8 cellular contexts compared by ENCODE assay signal in genomic region chr3:135966875-135967274, GRCh38. TPM values are rescaled to one million over a fixed set of nuclear protein-coding genes. Genes with fewer than 3 reads are reported as not detected.
DNase-seq lines count a peak whose midpoint lies in the region; ATAC-seq and TF ChIP-seq lines count a peak whose summit lies in the region.

No MANE protein-coding gene starts in this region.

- H4K20me1 ChIP-seq in DOHH2 (ENCODE audit: control insufficient read depth, insufficient read depth, low read depth, low read length) (no peaks in the 10 kb centered on the region), SU-DHL-6 (ENCODE audit: low read depth, low read length) (no peaks in the 10 kb centered on the region), fibroblast of lung (ENCODE audit: control insufficient read depth, extremely low read depth, insufficient read depth, low read length) (no peaks in the 10 kb centered on the region)

- H3K9me3 ChIP-seq in DOHH2 (ENCODE audit: control insufficient read depth, insufficient read depth, low read length): no peaks in the 10 kb centered on the region
- H3K9me3 ChIP-seq in SU-DHL-6 (ENCODE audit: insufficient read depth, low read length): no peaks in the 10 kb centered on the region
- no peaks in the 10 kb centered on the region for H3K9me3 ChIP-seq in fibroblast of lung (ENCODE audit: control insufficient read depth, insufficient read depth, low read depth, low read length)
- no peaks in the 10 kb centered on the region for H3K9me3 ChIP-seq in parathyroid adenoma (ENCODE audit: control insufficient read depth, low read length)

- TF ChIP-seq CTCF in DOHH2 (IDR thresholded peaks at IDR 0.05; ENCODE audit: low read depth, low read length, poor library complexity, severe bottlenecking) (no peak), SU-DHL-6 (IDR thresholded peaks at IDR 0.05; ENCODE audit: insufficient read depth, low read length, poor library complexity, severe bottlenecking) (no peak), fibroblast of lung (conservative IDR thresholded peaks at IDR 0.05 in 1 of 2, IDR thresholded peaks at IDR 0.05 in 1 of 2; ENCODE audit: low read depth in 1 of 2, low read length in 2 of 2) (no peak), parathyroid adenoma (IDR thresholded peaks at IDR 0.05) (no peak)

- no peaks in the 10 kb centered on the region for H3K9me2 ChIP-seq in DOHH2 (replicated peaks; ENCODE audit: control insufficient read depth, low read length)
- no peaks in the 10 kb centered on the region for H3K9me2 ChIP-seq in SU-DHL-6 (replicated peaks; ENCODE audit: insufficient read depth, low read length)

- no peak for ATAC-seq in GM19397 (IDR thresholded peaks at IDR 0.05; ENCODE audit: unreplicated experiment)
- no peak for ATAC-seq in GM18861 (IDR thresholded peaks at IDR 0.05; ENCODE audit: unreplicated experiment)

- H3K4me2 ChIP-seq in DOHH2 (ENCODE audit: low read length) (peak overlapping the region; percentile 85; the same call in 1 of the 2 replicates), SU-DHL-6 (ENCODE audit: low read depth, low read length, poor library complexity, severe bottlenecking) (peak overlapping the region; percentile 66), fibroblast of lung (ENCODE audit: extremely low read depth, insufficient read depth, low read length) (peak overlapping the region; percentile 67), parathyroid adenoma (ENCODE audit: low read length) (peak overlapping the region; percentile 96)

- no peaks in the 10 kb centered on the region for H3K36me3 ChIP-seq in DOHH2 (ENCODE audit: control insufficient read depth, low read length)
- H3K36me3 ChIP-seq in SU-DHL-6 (ENCODE audit: low read length): no peaks in the 10 kb centered on the region
- no peaks in the 10 kb centered on the region for H3K36me3 ChIP-seq in fibroblast of lung (ENCODE audit: control insufficient read depth, insufficient read depth, low read length)
- no peaks in the 10 kb centered on the region for H3K36me3 ChIP-seq in parathyroid adenoma (ENCODE audit: control insufficient read depth, insufficient read depth, low read length)

- H3K9ac ChIP-seq in SU-DHL-6 (ENCODE audit: low read length) (no peak overlapping the region), fibroblast of lung (ENCODE audit: insufficient read depth, low read length) (no peak overlapping the region), parathyroid adenoma (no peak overlapping the region)

- H3K27ac ChIP-seq in DOHH2 (ENCODE audit: low read depth, low read length) (no peak overlapping the region), SU-DHL-6 (ENCODE audit: low read depth, low read length) (no peak overlapping the region), fibroblast of lung (ENCODE audit: insufficient read depth, low read length) (peak overlapping the region; percentile 80), parathyroid adenoma (no peak overlapping the region)

- no peak overlapping the region for H3K4me3 ChIP-seq in DOHH2 (ENCODE audit: low read length)
- no peak overlapping the region for H3K4me3 ChIP-seq in SU-DHL-6 (ENCODE audit: insufficient read depth, low read length, poor library complexity, severe bottlenecking)
- H3K4me3 ChIP-seq in fibroblast of lung (replicated peaks in 1 of 4; ENCODE audit: control extremely low read depth in 1 of 4, insufficient read depth in 1 of 4, low read depth in 3 of 4, low read length in 4 of 4): peak overlapping the region; percentile 74 to 90 (median 81)
- H3K4me3 ChIP-seq in parathyroid adenoma (ENCODE audit: low read depth, low read length): peak overlapping the region; percentile 90

- H3K27me3 ChIP-seq in DOHH2 (ENCODE audit: control insufficient read depth, low read length) (peaks cover 29% of the 10 kb centered on the region), SU-DHL-6 (ENCODE audit: low read length) (no peaks in the 10 kb centered on the region), fibroblast of lung (ENCODE audit: control insufficient read depth, insufficient read depth, low read length) (no peaks in the 10 kb centered on the region), parathyroid adenoma (ENCODE audit: control insufficient read depth, insufficient read depth, low read length) (no peaks in the 10 kb centered on the region)

- H2AFZ ChIP-seq in SU-DHL-6 (ENCODE audit: low read depth, low read length, severe bottlenecking) (no peak overlapping the region), fibroblast of lung (ENCODE audit: low read length) (peak overlapping the region; percentile 23), parathyroid adenoma (no peak overlapping the region)

- H3F3A ChIP-seq in DOHH2 (ENCODE audit: control insufficient read depth, insufficient read depth): no peaks in the 10 kb centered on the region
- H3F3A ChIP-seq in SU-DHL-6 (ENCODE audit: insufficient read depth): no peaks in the 10 kb centered on the region

- H3K79me2 ChIP-seq in DOHH2 (ENCODE audit: control insufficient read depth, low read length) (no peaks in the 10 kb centered on the region), SU-DHL-6 (ENCODE audit: insufficient read depth, low read length) (no peaks in the 10 kb centered on the region), fibroblast of lung (ENCODE audit: control insufficient read depth, insufficient read depth, low read length) (peaks cover 54% of the 10 kb centered on the region), parathyroid adenoma (peaks cover 43% of the 10 kb centered on the region)

- H3K4me1 ChIP-seq in DOHH2 (ENCODE audit: control insufficient read depth, low read length) (peaks cover 12% of the 10 kb centered on the region), fibroblast of lung (ENCODE audit: control insufficient read depth, extremely low read depth, insufficient read depth, low read length) (peaks cover 8% of the 10 kb centered on the region), parathyroid adenoma (peaks cover 6% of the 10 kb centered on the region)

- no peak for DNase-seq in fibroblast of lung (ENCODE audit: low read depth in 2 of 2)
- DNase-seq in cerebellar nuclear complex (lab: John Stamatoyannopoulos, UW): no peak
- no peak for DNase-seq in stimulated activated CD8-positive, alpha-beta memory T cell treated with anti-CD3 and anti-CD28 coated beads, Interleukin-4, amount 100 ng/mL, for 48 hours

RNA-seq across cellular contexts. Expression of gene PPP2R3A, which starts 1.3 kb away (rescaled TPM):
- 10.5 and 17.5 TPM in 2 replicates for total RNA-seq in fibroblast of lung
- polyA plus RNA-seq in fibroblast of lung: 18.3 and 20.9 TPM in 2 replicates
- polyA plus RNA-seq in fibroblast of lung (2012): 12.2 and 14.5 TPM in 2 replicates
- polyA minus RNA-seq in fibroblast of lung (ENCODE audit: low replicate concordance): 10.3 and 15.6 TPM in 2 replicates

Comparison
In these comparisons a context has a peak if more than half of its experiments do, and no peak if none do; other contexts are left out.
1. H3K4me3 ChIP-seq: peak in fibroblast of lung (4 of 4) and parathyroid adenoma (single experiment); none in DOHH2 (single experiment) and SU-DHL-6 (single experiment).
2. Peak in every context shown above with its lines, with median percentiles within 50 percentile points of each other: H3K4me2 ChIP-seq.